ENCODE assay signal across 21 cellular contexts in the genomic region with DNA sequence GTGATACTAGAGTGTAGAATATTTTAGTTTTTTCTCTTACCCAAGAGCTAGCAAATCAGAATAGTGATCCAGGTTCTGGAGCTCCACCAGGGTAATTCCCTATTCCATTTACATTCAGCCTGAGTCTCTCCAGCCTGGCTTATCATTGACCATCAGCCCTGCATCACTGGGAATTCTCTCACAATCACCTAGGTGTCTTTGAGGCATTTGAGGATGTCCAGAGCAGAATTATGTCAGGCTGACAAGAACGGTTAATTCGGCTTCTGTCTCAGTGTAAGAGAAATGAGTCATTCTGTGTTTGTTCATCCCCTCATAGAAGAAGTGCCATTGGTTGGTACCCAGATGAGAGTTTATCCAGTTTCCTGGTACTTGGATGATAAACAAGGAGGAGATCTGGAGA.
A peak's percentile ranks its signal among the peaks of the same experiment; 100 is the strongest.
DNase-seq lines count a peak whose midpoint lies in the region; TF ChIP-seq lines count a peak whose summit lies in the region.
"Had no signal": no experiment of that assay in that cellular context is flagged by ENCODE, and none has a peak within 500 bp of the region (broad histone marks: within the 10 kb centered on the region; RNA-seq: fewer than 3 reads in every experiment).

No MANE protein-coding gene starts in this region.

- H3K36me3 Mint-ChIP-seq in activated CD4-positive, alpha-beta T cell treated with anti-CD3 and anti-CD28 coated beads, Interleukin-2, amount 10 ng/mL, durations not matched to agents 24 days and 14 days (ENCODE audit: low read depth): no peaks in the 10 kb centered on the region
- H3K36me3 Mint-ChIP-seq: CD14-positive monocyte had no signal

- no peaks in the 10 kb centered on the region for H3K4me1 Mint-ChIP-seq in activated CD4-positive, alpha-beta T cell treated with anti-CD3 and anti-CD28 coated beads, Interleukin-2, amount 10 ng/mL, durations not matched to agents 24 days and 14 days
- H3K4me1 Mint-ChIP-seq: CD14-positive monocyte; CD8-positive, alpha-beta memory T cell had no signal

- H3K27ac ChIP-seq in dorsolateral prefrontal cortex: no peak overlapping the region
- H3K27ac ChIP-seq: A549; BLaER1 treated with 17β-estradiol and CSF1 and Interleukin-3, amounts not matched to agents 10 nM and 100 nM; GM23248 had no signal

- no peak overlapping the region for H3K4me3 Mint-ChIP-seq in activated CD4-positive, alpha-beta T cell treated with anti-CD3 and anti-CD28 coated beads, Interleukin-2, amount 10 ng/mL, durations not matched to agents 24 days and 14 days
- H3K4me3 Mint-ChIP-seq: CD14-positive monocyte; CD4-positive, alpha-beta T cell; CD8-positive, alpha-beta memory T cell had no signal

- H3K9me3 ChIP-seq in MG63: no peaks in the 10 kb centered on the region
- H3K9me3 ChIP-seq: A549, BE2C had no signal

- H3K27me3 Mint-ChIP-seq in activated CD4-positive, alpha-beta T cell treated with anti-CD3 and anti-CD28 coated beads, Interleukin-2, amount 10 ng/mL, durations not matched to agents 24 days and 14 days: no peaks in the 10 kb centered on the region
- H3K27me3 Mint-ChIP-seq: CD4-positive, alpha-beta T cell; CD8-positive, alpha-beta memory T cell had no signal

- peaks cover 17% of the 10 kb centered on the region for H3K9me3 Mint-ChIP-seq in activated CD4-positive, alpha-beta T cell treated with anti-CD3 and anti-CD28 coated beads, Interleukin-2, amount 10 ng/mL, durations not matched to agents 24 days and 14 days

- intact Hi-C loops in activated CD4-positive, alpha-beta T cell treated with anti-CD3 and anti-CD28 coated beads, Interleukin-2, amount 10 ng/mL, durations not matched to agents 24 days and 14 days (cut with micrococcal nuclease): no loop called here
- intact Hi-C loops in dorsolateral prefrontal cortex (cut with DNase I): no loop called here

- no peaks in the 10 kb centered on the region for H3K36me3 ChIP-seq in MG63
- H3K36me3 ChIP-seq: BE2C had no signal

- H3K27ac Mint-ChIP-seq in activated CD4-positive, alpha-beta T cell treated with anti-CD3 and anti-CD28 coated beads, Interleukin-2, amount 10 ng/mL, durations not matched to agents 24 days and 14 days: no peak overlapping the region
- H3K27ac Mint-ChIP-seq: CD14-positive monocyte; CD4-positive, alpha-beta T cell; CD8-positive, alpha-beta memory T cell had no signal

- H3K27me3 ChIP-seq in MG63: no peaks in the 10 kb centered on the region
- no peaks in the 10 kb centered on the region for H3K27me3 ChIP-seq in dorsolateral prefrontal cortex
- H3K27me3 ChIP-seq: BE2C; BLaER1 treated with 17β-estradiol and CSF1 and Interleukin-3, amounts not matched to agents 10 nM and 100 nM had no signal

- DNase-seq in activated CD4-positive, alpha-beta T cell treated with anti-CD3 and anti-CD28 coated beads, Interleukin-2, amount 10 ng/mL, durations not matched to agents 24 days and 14 days: peak; percentile 2
- DNase-seq in activated CD4-positive, alpha-beta T cell treated with anti-CD3 and anti-CD28 coated beads, Interleukin-2, amount 50 U/mL, for 1 hour: no peak
- peak; percentile 92 for DNase-seq in SK-N-DZ (ENCODE audit: low spot score)
- peak; percentile 79 for DNase-seq in kidney tubule cell (ENCODE audit: low spot score)
- no peak for DNase-seq in MG63
- no peak for DNase-seq in central memory CD4-positive, alpha-beta T cell
- DNase-seq in dorsolateral prefrontal cortex: no peak
- DNase-seq: 8988T; ACHN; AML-193; BE2C; CD4-positive, alpha-beta T cell; CD8-positive, alpha-beta memory T cell; DMS 273 treated with DMSO at 0.1 percent for 48 hours; DND-41; GM23248; H7; HCEC 1CT had no signal

- no peak overlapping the region for H3K4me3 ChIP-seq in MG63
- H3K4me3 ChIP-seq in dorsolateral prefrontal cortex: no peak overlapping the region
- H3K4me3 ChIP-seq: A549; BLaER1 treated with 17β-estradiol and CSF1 and Interleukin-3, amounts not matched to agents 10 nM and 100 nM; GM23248 had no signal

- no peak for TF ChIP-seq CTCF in dorsolateral prefrontal cortex (IDR thresholded peaks at IDR 0.05 in 54 of 56, conservative IDR thresholded peaks at IDR 0.05 in 2 of 56; ENCODE audit: low read depth in 1 of 56, partially characterized antibody in 56 of 56)

Comparison
In these comparisons a context has a peak if more than half of its experiments do, and no peak if none do; other contexts are left out.
1. DNase-seq: peak in activated CD4-positive, alpha-beta T cell treated with anti-CD3 and anti-CD28 coated beads, Interleukin-2, amount 10 ng/mL, durations not matched to agents 24 days and 14 days (single experiment), SK-N-DZ (single experiment) and kidney tubule cell (single experiment); none in activated CD4-positive, alpha-beta T cell treated with anti-CD3 and anti-CD28 coated beads, Interleukin-2, amount 50 U/mL, for 1 hour (single experiment), MG63 (single experiment), central memory CD4-positive, alpha-beta T cell (single experiment) and dorsolateral prefrontal cortex (0 of 10).